Comparison of ENCODE assay signal across 12 cellular contexts in the genomic region with DNA sequence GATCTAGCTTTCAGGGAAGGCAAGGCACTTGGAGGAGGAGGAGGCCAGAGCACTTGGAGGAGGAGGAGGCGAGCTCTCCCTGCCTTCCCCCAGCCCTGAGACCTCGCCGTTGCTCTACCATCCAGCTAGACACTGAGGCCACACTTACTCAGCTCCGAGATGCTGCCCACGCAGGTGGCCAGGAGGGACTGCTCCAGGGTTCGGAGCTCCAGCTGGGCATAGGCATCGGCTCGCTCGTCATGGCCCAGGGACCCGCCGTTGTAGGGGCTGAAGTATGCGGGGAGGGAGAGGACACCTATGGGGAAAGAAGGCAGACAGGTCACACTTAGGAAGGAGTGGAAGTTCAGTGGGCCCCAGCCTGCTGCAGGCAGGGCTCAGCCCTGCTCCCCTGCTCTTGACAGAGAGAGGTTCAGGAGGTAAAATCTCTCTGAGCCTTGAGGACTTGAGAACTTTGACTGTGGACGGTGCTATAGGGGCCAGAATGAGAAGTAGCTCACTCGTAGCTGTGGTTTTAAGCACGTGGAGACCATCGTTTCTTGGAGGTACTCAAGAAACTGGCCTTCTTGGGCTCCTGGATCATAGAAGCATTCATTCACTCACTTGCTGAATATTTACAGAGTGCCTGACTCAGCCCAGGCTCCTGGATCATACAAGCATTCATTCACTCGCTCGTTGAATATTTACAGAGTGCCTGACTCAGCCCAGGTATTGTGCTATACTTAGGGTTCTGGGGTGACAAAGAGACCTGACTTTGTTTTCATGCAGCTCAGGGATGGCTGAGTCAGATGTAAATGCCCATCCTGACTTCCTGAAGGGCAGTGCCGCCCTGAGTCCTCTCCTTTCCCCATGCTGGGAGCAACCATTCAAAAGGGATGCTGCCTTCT.
A peak's percentile ranks its signal among the peaks of the same experiment; 100 is the strongest.
DNase-seq lines count a peak whose midpoint lies in the region; ATAC-seq, FAIRE-seq and TF ChIP-seq lines count a peak whose summit lies in the region.
"Had no signal": no experiment of that assay in that cellular context is flagged by ENCODE, and none has a peak within 500 bp of the region (broad histone marks: within the 10 kb centered on the region; RNA-seq: fewer than 3 reads in every experiment).

No MANE protein-coding gene starts in this region.

- peaks cover 11% of the 10 kb centered on the region for H3K4me1 Mint-ChIP-seq in osteocyte (ENCODE audit: unreplicated experiment)
- H3K4me1 Mint-ChIP-seq in activated naive CD4-positive, alpha-beta T cell treated with anti-CD3 and anti-CD28 coated beads, Interleukin-2, amount 10 ng/mL, durations not matched to agents 7 days and 5 days, result peaks cover 14% of the 10 kb centered on the region

- DNase-seq in 8988T (peak; percentile 55), H4 (ENCODE audit: low spot score) (peak; percentile 39), RCC 7860 (ENCODE audit: low spot score) (peak; percentile 95), osteocyte (ENCODE audit: extremely low spot score, unreplicated experiment) (no peak), HTR-8/SVneo (ENCODE audit: insufficient read length, low spot score) (no peak)
- no peak for DNase-seq in activated naive CD4-positive, alpha-beta T cell treated with anti-CD3 and anti-CD28 coated beads, Interleukin-2, amount 10 ng/mL, durations not matched to agents 7 days and 5 days
- DNase-seq in activated CD8-positive, alpha-beta memory T cell treated with anti-CD3 and anti-CD28 coated beads for 24 hours, result no peak
- DNase-seq: activated naive CD8-positive, alpha-beta T cell treated with anti-CD3 and anti-CD28 coated beads, Interleukin-2, amount 50 U/mL, for 24 hours; stimulated activated CD4-positive, alpha-beta T cell treated with anti-CD3 and anti-CD28 coated beads, Interleukin-15, amount 100 ng/mL, for 24 hours had no signal

- peak; percentile 97 for ATAC-seq in esophagus mucosa
- ATAC-seq: activated naive CD8-positive, alpha-beta T cell treated with anti-CD3 and anti-CD28 coated beads, Interleukin-2, amount 50 U/mL, for 24 hours; natural killer cell treated with Interleukin-12 subunit alpha and Interleukin-12 subunit beta and Interleukin-15 and Interleukin-18, amount 100 ng/mL, for 72 hours had no signal

- CTCF ChIA-PET in activated naive CD4-positive, alpha-beta T cell treated with anti-CD3 and anti-CD28 coated beads, Interleukin-2, amount 10 ng/mL, durations not matched to agents 7 days and 5 days (lab: Charles Lee), result interaction anchor here (1.3 to 1.4 kb wide), 2 partner anchors 28 to 30 kb away, joined by 3 to 5 read pairs; no protein-coding TSS in a partner anchor

- TF ChIP-seq CTCF in osteocyte (IDR thresholded peaks at IDR 0.05), result no peak

- H3K4me3 Mint-ChIP-seq in osteocyte (ENCODE audit: unreplicated experiment), result no peak overlapping the region
- no peak overlapping the region for H3K4me3 Mint-ChIP-seq in activated naive CD4-positive, alpha-beta T cell treated with anti-CD3 and anti-CD28 coated beads, Interleukin-2, amount 10 ng/mL, durations not matched to agents 7 days and 5 days
- H3K4me3 Mint-ChIP-seq: activated naive CD8-positive, alpha-beta T cell treated with anti-CD3 and anti-CD28 coated beads, Interleukin-2, amount 50 U/mL, for 24 hours; IgD-negative memory B cell; natural killer cell treated with Interleukin-12 subunit alpha and Interleukin-12 subunit beta and Interleukin-15 and Interleukin-18, amount 100 ng/mL, for 72 hours had no signal

- no peak overlapping the region for H3K27ac Mint-ChIP-seq in osteocyte (ENCODE audit: unreplicated experiment)
- no peak overlapping the region for H3K27ac Mint-ChIP-seq in activated naive CD4-positive, alpha-beta T cell treated with anti-CD3 and anti-CD28 coated beads, Interleukin-2, amount 10 ng/mL, durations not matched to agents 7 days and 5 days
- H3K27ac Mint-ChIP-seq: activated naive CD8-positive, alpha-beta T cell treated with anti-CD3 and anti-CD28 coated beads, Interleukin-2, amount 50 U/mL, for 24 hours had no signal

- no peaks in the 10 kb centered on the region for H3K27me3 Mint-ChIP-seq in osteocyte (ENCODE audit: unreplicated experiment)
- peaks cover 26% of the 10 kb centered on the region for H3K27me3 Mint-ChIP-seq in activated naive CD4-positive, alpha-beta T cell treated with anti-CD3 and anti-CD28 coated beads, Interleukin-2, amount 10 ng/mL, durations not matched to agents 7 days and 5 days
- H3K27me3 Mint-ChIP-seq: activated naive CD8-positive, alpha-beta T cell treated with anti-CD3 and anti-CD28 coated beads, Interleukin-2, amount 50 U/mL, for 24 hours; IgD-negative memory B cell had no signal

- no peaks in the 10 kb centered on the region for H3K9me3 Mint-ChIP-seq in osteocyte (ENCODE audit: unreplicated experiment)
- no peaks in the 10 kb centered on the region for H3K9me3 Mint-ChIP-seq in activated naive CD4-positive, alpha-beta T cell treated with anti-CD3 and anti-CD28 coated beads, Interleukin-2, amount 10 ng/mL, durations not matched to agents 7 days and 5 days
- H3K9me3 Mint-ChIP-seq: activated naive CD8-positive, alpha-beta T cell treated with anti-CD3 and anti-CD28 coated beads, Interleukin-2, amount 50 U/mL, for 24 hours; IgD-negative memory B cell; natural killer cell treated with Interleukin-12 subunit alpha and Interleukin-12 subunit beta and Interleukin-15 and Interleukin-18, amount 100 ng/mL, for 72 hours had no signal

- H3K36me3 Mint-ChIP-seq in osteocyte (ENCODE audit: unreplicated experiment), result no peaks in the 10 kb centered on the region
- H3K36me3 Mint-ChIP-seq in activated naive CD4-positive, alpha-beta T cell treated with anti-CD3 and anti-CD28 coated beads, Interleukin-2, amount 10 ng/mL, durations not matched to agents 7 days and 5 days, result no peaks in the 10 kb centered on the region
- H3K36me3 Mint-ChIP-seq: natural killer cell treated with Interleukin-12 subunit alpha and Interleukin-12 subunit beta and Interleukin-15 and Interleukin-18, amount 100 ng/mL, for 72 hours had no signal

- FAIRE-seq in RCC 7860 (lab: Jason Lieb, UNC) (peak; percentile 95), HTR-8/SVneo (lab: Jason Lieb, UNC) (no peak)

Comparison
In these comparisons a context has a peak if more than half of its experiments do, and no peak if none do; other contexts are left out.
1. DNase-seq: peak in 8988T (single experiment), H4 (single experiment) and RCC 7860 (single experiment); none in osteocyte (single experiment), activated naive CD4-positive, alpha-beta T cell treated with anti-CD3 and anti-CD28 coated beads, Interleukin-2, amount 10 ng/mL, durations not matched to agents 7 days and 5 days (single experiment), HTR-8/SVneo (single experiment) and activated CD8-positive, alpha-beta memory T cell treated with anti-CD3 and anti-CD28 coated beads for 24 hours (single experiment).